In the genomic region with DNA sequence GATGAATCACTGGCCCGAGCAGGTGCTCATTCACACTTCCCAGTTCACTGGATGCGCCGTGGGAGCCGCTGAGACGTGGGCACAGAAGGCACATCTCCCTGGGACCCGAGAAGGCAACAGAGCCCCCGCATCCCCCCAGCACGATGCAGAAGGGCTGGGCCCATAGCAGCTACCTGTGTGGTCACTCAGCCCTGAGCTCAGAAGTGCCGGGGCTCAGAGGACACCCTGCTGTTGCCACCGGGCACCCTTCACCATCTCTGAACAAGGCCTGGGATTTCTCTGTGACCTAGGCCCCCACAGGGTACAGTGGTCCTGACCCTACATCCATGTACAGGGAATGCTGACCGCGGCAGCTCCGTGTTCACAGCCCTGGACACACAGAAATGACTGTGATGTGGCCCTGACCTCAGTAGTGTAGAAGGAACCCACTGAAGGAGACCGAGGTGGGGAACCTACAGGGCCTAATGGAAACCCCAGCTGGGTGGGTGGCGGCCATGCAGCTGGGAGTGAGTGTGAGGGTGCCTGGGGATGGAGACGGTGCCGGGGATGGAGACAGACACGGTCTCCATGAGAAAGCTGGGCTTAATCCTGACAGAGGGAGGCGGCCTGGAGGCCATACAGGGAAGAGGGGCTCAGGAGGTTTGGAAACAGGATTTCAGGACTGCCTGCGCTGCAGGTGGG, we compare ENCODE assay signal across 16 cellular contexts.
DNase-seq lines count a peak whose midpoint lies in the region; ATAC-seq and TF ChIP-seq lines count a peak whose summit lies in the region.
"Had no signal": no experiment of that assay in that cellular context is flagged by ENCODE, and none has a peak within 500 bp of the region (broad histone marks: within the 10 kb centered on the region; RNA-seq: fewer than 3 reads in every experiment).

No MANE protein-coding gene starts in this region.

- H3K27ac ChIP-seq in hepatocyte = peak overlapping the region; percentile 88
- peak overlapping the region; percentile 52 to 82 for H3K27ac ChIP-seq in prostate gland
- H3K27ac ChIP-seq in vagina = peak overlapping the region; percentile 93

- no peaks in the 10 kb centered on the region for H3K9me3 Mint-ChIP-seq in activated CD8-positive, alpha-beta memory T cell treated with anti-CD3 and anti-CD28 coated beads, Interleukin-2, amount 10 ng/mL, durations not matched to agents 7 days and 5 days (ENCODE audit: low read depth)
- H3K9me3 Mint-ChIP-seq: stimulated activated memory B cell treated with anti-CD40 and anti-IgM and Interleukin-4, amounts not matched to agents 10 μg/mL and 1 μg/mL and 100 μg/mL, for 72 hours had no signal

- DNase-seq in activated CD8-positive, alpha-beta memory T cell treated with anti-CD3 and anti-CD28 coated beads, Interleukin-2, amount 50 U/mL, for 48 hours = peak; percentile 20
- DNase-seq in activated CD8-positive, alpha-beta memory T cell treated with anti-CD3 and anti-CD28 coated beads, Interleukin-2, amount 10 ng/mL, durations not matched to agents 7 days and 5 days = no peak
- DNase-seq in hepatocyte (ENCODE audit: low spot score) (no peak), prostate gland (ENCODE audit: low spot score) (no peak), vagina (ENCODE audit: extremely low spot score in 2 of 2) (peak in 1 of 2 donors; percentile 88), iPS-NIHi11 (ENCODE audit: low spot score) (no peak), NCI-H524 (lab: John Stamatoyannopoulos, UW) (no peak), NCI-H146 treated with DMSO at 0.1 percent for 48 hours (lab: John Stamatoyannopoulos, UW; ENCODE audit: unreplicated experiment) (no peak)
- DNase-seq: activated CD4-positive, alpha-beta T cell treated with anti-CD3 and anti-CD28 coated beads, Interleukin-2, amount 50 U/mL, for 1 hour; activated gamma-delta T cell treated with Interleukin-2 at 50 U/mL for 16 hours; KBM-7; NCI-H1417 treated with DMSO at 0.1 percent for 48 hours; NCI-H446 treated with DMSO at 0.1 percent for 48 hours; stimulated activated CD4-positive, alpha-beta T cell treated with anti-CD3 and anti-CD28 coated beads, Interleukin-2, amount 100 ng/mL, for 48 hours had no signal

- H2AFZ ChIP-seq in hepatocyte = no peak overlapping the region
- H2AFZ ChIP-seq: GM23338 had no signal

- no peaks in the 10 kb centered on the region for H4K20me1 ChIP-seq in hepatocyte (ENCODE audit: insufficient read depth, poor library complexity, severe bottlenecking)

- no peaks in the 10 kb centered on the region for H3K9me2 ChIP-seq in hepatocyte (replicated peaks; ENCODE audit: insufficient read depth)

- H3K4me3 Mint-ChIP-seq in activated CD8-positive, alpha-beta memory T cell treated with anti-CD3 and anti-CD28 coated beads, Interleukin-2, amount 10 ng/mL, durations not matched to agents 7 days and 5 days = no peak overlapping the region
- H3K4me3 Mint-ChIP-seq: GM23338; stimulated activated memory B cell treated with anti-CD40 and anti-IgM and Interleukin-4, amounts not matched to agents 10 μg/mL and 1 μg/mL and 100 μg/mL, for 72 hours had no signal

- H3K36me3 ChIP-seq in hepatocyte (replicated peaks; ENCODE audit: insufficient read depth, low read depth) (no peaks in the 10 kb centered on the region), prostate gland (no peaks in the 10 kb centered on the region), vagina (no peaks in the 10 kb centered on the region)

- H3K36me3 Mint-ChIP-seq in activated CD8-positive, alpha-beta memory T cell treated with anti-CD3 and anti-CD28 coated beads, Interleukin-2, amount 10 ng/mL, durations not matched to agents 7 days and 5 days = no peaks in the 10 kb centered on the region
- H3K36me3 Mint-ChIP-seq: stimulated activated memory B cell treated with anti-CD40 and anti-IgM and Interleukin-4, amounts not matched to agents 10 μg/mL and 1 μg/mL and 100 μg/mL, for 72 hours had no signal

- H3K4me3 ChIP-seq in hepatocyte = no peak overlapping the region
- H3K4me3 ChIP-seq in prostate gland = no peak overlapping the region
- H3K4me3 ChIP-seq in vagina = no peak overlapping the region
- H3K4me3 ChIP-seq: GM23338 had no signal

- ATAC-seq in activated CD8-positive, alpha-beta memory T cell treated with anti-CD3 and anti-CD28 coated beads, Interleukin-2, amount 10 ng/mL, durations not matched to agents 7 days and 5 days = no peak
- ATAC-seq: stimulated activated memory B cell treated with anti-CD40 and anti-IgM and Interleukin-4, amounts not matched to agents 10 μg/mL and 1 μg/mL and 100 μg/mL, for 72 hours had no signal

- no peaks in the 10 kb centered on the region for H3K27me3 ChIP-seq in hepatocyte
- H3K27me3 ChIP-seq in prostate gland (replicated peaks; ENCODE audit: insufficient read depth) = no peaks in the 10 kb centered on the region
- no peaks in the 10 kb centered on the region for H3K27me3 ChIP-seq in vagina

- 90% methylated on average over 20 of the region's 20 CpGs for WGBS in hepatocyte (ENCODE audit: low lambda C conversion rate, missing lambda C conversion rate)
- 89% methylated on average over 20 of the region's 20 CpGs for WGBS in prostate gland

- H3K4me1 ChIP-seq in hepatocyte (ENCODE audit: insufficient read depth) = peaks cover 58% of the 10 kb centered on the region
- no peaks in the 10 kb centered on the region for H3K4me1 ChIP-seq in prostate gland (replicated peaks)
- peaks cover 50% of the 10 kb centered on the region for H3K4me1 ChIP-seq in vagina

- no peak overlapping the region for H3K27ac Mint-ChIP-seq in activated CD8-positive, alpha-beta memory T cell treated with anti-CD3 and anti-CD28 coated beads, Interleukin-2, amount 10 ng/mL, durations not matched to agents 7 days and 5 days
- H3K27ac Mint-ChIP-seq: GM23338; stimulated activated memory B cell treated with anti-CD40 and anti-IgM and Interleukin-4, amounts not matched to agents 10 μg/mL and 1 μg/mL and 100 μg/mL, for 72 hours had no signal

- peaks cover 3% of the 10 kb centered on the region for H3K79me2 ChIP-seq in hepatocyte

- TF ChIP-seq CTCF in hepatocyte (IDR thresholded peaks at IDR 0.05; ENCODE audit: poor library complexity) = no peak
- no peak for TF ChIP-seq CTCF in prostate gland (IDR thresholded peaks at IDR 0.05)
- no peak for TF ChIP-seq CTCF in vagina (IDR thresholded peaks at IDR 0.05)

- intact Hi-C loops in prostate gland (cut with DNase I) (no loop called here), vagina (cut with DNase I) (no loop called here)

- TF ChIP-seq POLR2A in prostate gland (IDR thresholded peaks at IDR 0.05) (no peak), vagina (IDR thresholded peaks at IDR 0.05) (no peak)

- peak overlapping the region; percentile 62 for H3K4me2 ChIP-seq in hepatocyte
- H3K4me2 ChIP-seq: GM23338 had no signal

- CTCF ChIA-PET in activated CD8-positive, alpha-beta memory T cell treated with anti-CD3 and anti-CD28 coated beads, Interleukin-2, amount 10 ng/mL, durations not matched to agents 7 days and 5 days (lab: Charles Lee) = no interaction called here

- H3K4me1 Mint-ChIP-seq in activated CD8-positive, alpha-beta memory T cell treated with anti-CD3 and anti-CD28 coated beads, Interleukin-2, amount 10 ng/mL, durations not matched to agents 7 days and 5 days = no peaks in the 10 kb centered on the region
- H3K4me1 Mint-ChIP-seq: stimulated activated memory B cell treated with anti-CD40 and anti-IgM and Interleukin-4, amounts not matched to agents 10 μg/mL and 1 μg/mL and 100 μg/mL, for 72 hours had no signal

- H3K9me3 ChIP-seq in hepatocyte (ENCODE audit: low read depth) = no peaks in the 10 kb centered on the region
- no peaks in the 10 kb centered on the region for H3K9me3 ChIP-seq in prostate gland
- no peaks in the 10 kb centered on the region for H3K9me3 ChIP-seq in vagina

- H3K27me3 Mint-ChIP-seq in activated CD8-positive, alpha-beta memory T cell treated with anti-CD3 and anti-CD28 coated beads, Interleukin-2, amount 10 ng/mL, durations not matched to agents 7 days and 5 days = no peaks in the 10 kb centered on the region
